In genomic region chr2:20350753-20351554, GRCh38 we compare ENCODE assay signal across 8 cellular contexts.
DNase-seq lines count a peak whose midpoint lies in the region; ATAC-seq and TF ChIP-seq lines count a peak whose summit lies in the region.

Gene PUM2, minus strand, starts transcription at chr2:20350844. Its CDS starts 23,484 bp downstream, at chr2:20327360.

- TF ChIP-seq POLR2A in GM19099 (IDR thresholded peaks at IDR 0.05; ENCODE audit: extremely low read depth, insufficient read length, low read depth), result peak; percentile 94

- H3K4me1 Mint-ChIP-seq in central memory CD8-positive, alpha-beta T cell, result peaks cover 35% of the 10 kb centered on the region

- H3K27ac Mint-ChIP-seq in central memory CD8-positive, alpha-beta T cell (ENCODE audit: low read depth), result no peak within 1 kb of the TSS

- H3K36me3 Mint-ChIP-seq in central memory CD8-positive, alpha-beta T cell (ENCODE audit: insufficient read depth), result peaks cover 5% of the 10 kb centered on the region

- DNase-seq in AG20443 (ENCODE audit: low spot score) (peak; percentile 98), NCI-H446 treated with DMSO at 0.1 percent for 48 hours (lab: John Stamatoyannopoulos, UW) (peak; percentile 94), iris pigment epithelial cell (ENCODE audit: low read depth) (peak; percentile 95)
- DNase-seq in central memory CD8-positive, alpha-beta T cell (ENCODE audit: low spot score in 2 of 2), result peak; percentile 86 to 95
- DNase-seq in stimulated activated CD4-positive, alpha-beta T cell treated with anti-CD3 and anti-CD28 coated beads, Interleukin-12 subunit alpha, Interleukin-12 subunit beta, amount 100 ng/mL, for 24 hours (ENCODE audit: low read depth in 2 of 2), result peak; percentile 84 to 91

- ATAC-seq in HG03378 (IDR thresholded peaks at IDR 0.05; ENCODE audit: unreplicated experiment), result peak; percentile 75
- ATAC-seq in activated CD4-positive, CD25-positive, alpha-beta regulatory T cell treated with anti-CD3 and anti-CD28 coated beads, Interleukin-2, amount 50 U/mL, for 24 hours, result peak; percentile 82 to 88
- peak; percentile 79 for ATAC-seq in central memory CD8-positive, alpha-beta T cell (replicated peaks; ENCODE audit: extremely low read depth, poor library complexity, severe bottlenecking)

- H3K4me3 Mint-ChIP-seq in central memory CD8-positive, alpha-beta T cell, result no peak within 1 kb of the TSS

- H3K27me3 Mint-ChIP-seq in central memory CD8-positive, alpha-beta T cell, result no peaks in the 10 kb centered on the region

- no peaks in the 10 kb centered on the region for H3K9me3 Mint-ChIP-seq in central memory CD8-positive, alpha-beta T cell

Comparison
In these comparisons a context has a peak if more than half of its experiments do, and no peak if none do; other contexts are left out.
1. Peak in every context shown above with its lines: DNase-seq and ATAC-seq.